ENCODE assay signal across 1 cellular context in the genomic region with DNA sequence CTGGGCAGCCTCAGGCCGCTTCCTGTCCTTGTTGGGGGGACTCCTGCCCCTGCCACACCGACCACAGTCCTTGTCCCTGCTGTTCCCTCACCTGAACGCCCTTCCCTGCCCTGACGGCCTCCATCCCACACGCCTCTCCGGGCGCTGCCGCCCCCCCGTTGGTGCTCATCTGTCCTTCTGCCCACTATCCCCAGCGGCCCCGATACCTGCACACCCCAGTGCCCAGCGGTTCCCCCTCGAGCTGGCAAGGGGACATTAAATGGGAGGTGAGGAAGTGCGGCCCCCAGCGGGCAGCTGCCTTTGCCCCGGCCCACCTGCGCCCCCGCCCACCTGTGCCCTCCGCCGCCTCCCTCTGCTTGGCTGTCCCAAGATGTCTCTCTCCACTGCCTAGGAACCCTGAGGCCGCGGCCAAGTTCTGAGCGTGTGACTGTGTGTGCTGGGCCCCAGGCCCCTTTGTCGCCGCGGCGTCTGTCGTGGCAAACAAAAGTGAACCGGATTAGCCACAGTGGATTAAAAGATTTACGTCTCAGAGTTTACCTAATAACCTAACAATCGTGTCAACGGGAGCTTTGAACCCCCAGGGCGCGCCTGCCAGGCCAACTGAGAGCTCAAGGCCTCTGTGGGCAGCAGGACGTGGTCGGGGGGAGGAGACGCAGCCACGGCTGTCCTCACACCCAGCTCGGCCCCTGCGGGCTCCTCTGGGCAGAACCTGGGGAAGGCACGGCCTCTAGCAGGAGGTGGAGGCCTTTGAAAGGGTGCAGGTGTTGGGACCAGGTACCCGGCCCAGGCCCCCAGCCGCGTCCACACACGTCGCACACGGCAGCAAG.
TF ChIP-seq lines count a peak whose summit lies in the region.

No MANE protein-coding gene starts in this region.

TF ChIP-seq in HepG2, 621 proteins besides CTCF, POLR2A, EP300 and RAD21 (continued from another document and continues in another):
- TF ChIP-seq PITX1 (CRISPR knock-in tag; IDR thresholded peaks at IDR 0.05) (peak; percentile 91), SMC3 (IDR thresholded peaks at IDR 0.05; ENCODE audit: low read length) (no peak), TCF12 (IDR thresholded peaks at IDR 0.05) (no peak), TCF12 (CRISPR knock-in tag; IDR thresholded peaks at IDR 0.05) (0 out of 2 replicates have a peak, but pooled peaks have one; percentile 15), RORA (CRISPR knock-in tag; IDR thresholded peaks at IDR 0.05) (no peak), ZNF280B (CRISPR knock-in tag; IDR thresholded peaks at IDR 0.05; ENCODE audit: borderline replicate concordance) (peak; percentile 55; the same call in 1 of the 2 replicates), TARDBP (CRISPR knock-in tag; IDR thresholded peaks at IDR 0.05) (0 out of 2 replicates have a peak, but pooled peaks have one; percentile 49), ZNF841 (CRISPR knock-in tag; IDR thresholded peaks at IDR 0.05; ENCODE audit: borderline replicate concordance) (no peak), HNRNPL (IDR thresholded peaks at IDR 0.05; ENCODE audit: low read depth, low read length) (peak; percentile 78; the same call in 1 of the 2 replicates), ZBTB1 (CRISPR knock-in tag; IDR thresholded peaks at IDR 0.05; ENCODE audit: borderline replicate concordance) (no peak), FOXP4 (CRISPR knock-in tag; IDR thresholded peaks at IDR 0.05) (peak; percentile 66), ZNF501 (CRISPR knock-in tag; IDR thresholded peaks at IDR 0.05) (no peak), TBX3 (IDR thresholded peaks at IDR 0.05; ENCODE audit: borderline replicate concordance) (no peak), ZSCAN9 (CRISPR knock-in tag; IDR thresholded peaks at IDR 0.05; ENCODE audit: borderline replicate concordance) (no peak), MAFF (IDR thresholded peaks at IDR 0.05; ENCODE audit: low read depth, low read length) (no peak), ZFYVE20 (CRISPR knock-in tag; IDR thresholded peaks at IDR 0.05; ENCODE audit: borderline replicate concordance, low read depth) (no peak), ZNF772 (CRISPR knock-in tag; IDR thresholded peaks at IDR 0.05) (0 out of 2 replicates have a peak, but pooled peaks have one; percentile 40), ZNF256 (CRISPR knock-in tag; conservative IDR thresholded peaks at IDR 0.05) (no peak), ZNF792 (CRISPR knock-in tag; IDR thresholded peaks at IDR 0.05) (no peak), FOXC1 (CRISPR knock-in tag; IDR thresholded peaks at IDR 0.05; ENCODE audit: borderline replicate concordance) (no peak), CBX5 (CRISPR knock-in tag; IDR thresholded peaks at IDR 0.05; ENCODE audit: borderline replicate concordance) (no peak), SP5 (CRISPR knock-in tag; IDR thresholded peaks at IDR 0.05; ENCODE audit: borderline replicate concordance, low read depth) (0 out of 2 replicates have a peak, but pooled peaks have one; percentile 11), BHLHE40 (IDR thresholded peaks at IDR 0.05; ENCODE audit: low read length) (no peak), SRY (CRISPR knock-in tag; IDR thresholded peaks at IDR 0.05) (peak; percentile 63; the same call in 1 of the 2 replicates), NR2F6 (IDR thresholded peaks at IDR 0.05) (no peak), NR2F6 (CRISPR knock-in tag; IDR thresholded peaks at IDR 0.05) (peak; percentile 59; the same call in 1 of the 2 replicates), ZNF33B (CRISPR knock-in tag; IDR thresholded peaks at IDR 0.05) (no peak), ZNF605 (CRISPR knock-in tag; IDR thresholded peaks at IDR 0.05) (no peak; the same call in 1 of the 2 replicates), E2F2 (CRISPR knock-in tag; IDR thresholded peaks at IDR 0.05; ENCODE audit: borderline replicate concordance) (no peak), ZFP41 (CRISPR knock-in tag; IDR thresholded peaks at IDR 0.05; ENCODE audit: borderline replicate concordance) (0 out of 2 replicates have a peak, but pooled peaks have one; percentile 67), KMT2A (CRISPR knock-in tag; IDR thresholded peaks at IDR 0.05) (no peak), ZNF160 (CRISPR knock-in tag; IDR thresholded peaks at IDR 0.05) (peak; percentile 46; the same call in 1 of the 2 replicates), SP140L (CRISPR knock-in tag; IDR thresholded peaks at IDR 0.05; ENCODE audit: borderline replicate concordance) (no peak), NFYC (CRISPR knock-in tag; IDR thresholded peaks at IDR 0.05) (no peak), TOPORS (CRISPR knock-in tag; IDR thresholded peaks at IDR 0.05) (no peak), NRL (CRISPR knock-in tag; IDR thresholded peaks at IDR 0.05; ENCODE audit: borderline replicate concordance) (no peak), ASH2L (IDR thresholded peaks at IDR 0.05; ENCODE audit: insufficient read length, low read depth, low read length) (no peak), EED (CRISPR knock-in tag; IDR thresholded peaks at IDR 0.05) (no peak), ZFAT (CRISPR knock-in tag; conservative IDR thresholded peaks at IDR 0.05) (no peak), HNRNPUL1 (IDR thresholded peaks at IDR 0.05; ENCODE audit: low read depth, low read length) (no peak), ZNF296 (CRISPR knock-in tag; conservative IDR thresholded peaks at IDR 0.05) (0 out of 2 replicates have a peak, but pooled peaks have one; percentile 47), HDAC2 (CRISPR knock-in tag; IDR thresholded peaks at IDR 0.05) (no peak; the same call in 1 of the 2 replicates), BCL6 (CRISPR knock-in tag; IDR thresholded peaks at IDR 0.05) (0 out of 2 replicates have a peak, but pooled peaks have one; percentile 8), ZNF564 (CRISPR knock-in tag; IDR thresholded peaks at IDR 0.05) (no peak), ZNF562 (CRISPR knock-in tag; IDR thresholded peaks at IDR 0.05; ENCODE audit: borderline replicate concordance) (no peak), KDM3A (CRISPR knock-in tag; IDR thresholded peaks at IDR 0.05; ENCODE audit: low read depth) (0 out of 2 replicates have a peak, but pooled peaks have one; percentile 24), SRSF1 (optimal IDR thresholded peaks at IDR 0.05; ENCODE audit: low read depth, low read length) (no peak), ZNF788 (CRISPR knock-in tag; IDR thresholded peaks at IDR 0.05; ENCODE audit: borderline replicate concordance) (0 out of 2 replicates have a peak, but pooled peaks have one; percentile 66), ZSCAN30 (CRISPR knock-in tag; IDR thresholded peaks at IDR 0.05) (no peak), ZFX (CRISPR knock-in tag; IDR thresholded peaks at IDR 0.05; ENCODE audit: low read depth) (peak; percentile 87), ZNF292 (CRISPR knock-in tag; IDR thresholded peaks at IDR 0.05; ENCODE audit: borderline replicate concordance, low read depth) (0 out of 2 replicates have a peak, but pooled peaks have one; percentile 19), TBP (CRISPR knock-in tag; IDR thresholded peaks at IDR 0.05) (no peak), ZNF878 (CRISPR knock-in tag; IDR thresholded peaks at IDR 0.05) (no peak), ZNF713 (CRISPR knock-in tag; IDR thresholded peaks at IDR 0.05) (no peak), SPEN (CRISPR knock-in tag; IDR thresholded peaks at IDR 0.05; ENCODE audit: low read depth) (peak; percentile 72), SRSF4 (IDR thresholded peaks at IDR 0.05; ENCODE audit: low read depth, low read length, poor library complexity, severe bottlenecking) (no peak), FOXJ3 (CRISPR knock-in tag; IDR thresholded peaks at IDR 0.05; ENCODE audit: borderline replicate concordance) (no peak)
- TF ChIP-seq, protein P1, sequence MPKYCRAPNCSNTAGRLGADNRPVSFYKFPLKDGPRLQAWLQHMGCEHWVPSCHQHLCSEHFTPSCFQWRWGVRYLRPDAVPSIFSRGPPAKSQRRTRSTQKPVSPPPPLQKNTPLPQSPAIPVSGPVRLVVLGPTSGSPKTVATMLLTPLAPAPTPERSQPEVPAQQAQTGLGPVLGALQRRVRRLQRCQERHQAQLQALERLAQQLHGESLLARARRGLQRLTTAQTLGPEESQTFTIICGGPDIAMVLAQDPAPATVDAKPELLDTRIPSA (CRISPR knock-in tag; IDR thresholded peaks at IDR 0.05; ENCODE audit: borderline replicate concordance), result no peak
- TF ChIP-seq, protein P2, sequence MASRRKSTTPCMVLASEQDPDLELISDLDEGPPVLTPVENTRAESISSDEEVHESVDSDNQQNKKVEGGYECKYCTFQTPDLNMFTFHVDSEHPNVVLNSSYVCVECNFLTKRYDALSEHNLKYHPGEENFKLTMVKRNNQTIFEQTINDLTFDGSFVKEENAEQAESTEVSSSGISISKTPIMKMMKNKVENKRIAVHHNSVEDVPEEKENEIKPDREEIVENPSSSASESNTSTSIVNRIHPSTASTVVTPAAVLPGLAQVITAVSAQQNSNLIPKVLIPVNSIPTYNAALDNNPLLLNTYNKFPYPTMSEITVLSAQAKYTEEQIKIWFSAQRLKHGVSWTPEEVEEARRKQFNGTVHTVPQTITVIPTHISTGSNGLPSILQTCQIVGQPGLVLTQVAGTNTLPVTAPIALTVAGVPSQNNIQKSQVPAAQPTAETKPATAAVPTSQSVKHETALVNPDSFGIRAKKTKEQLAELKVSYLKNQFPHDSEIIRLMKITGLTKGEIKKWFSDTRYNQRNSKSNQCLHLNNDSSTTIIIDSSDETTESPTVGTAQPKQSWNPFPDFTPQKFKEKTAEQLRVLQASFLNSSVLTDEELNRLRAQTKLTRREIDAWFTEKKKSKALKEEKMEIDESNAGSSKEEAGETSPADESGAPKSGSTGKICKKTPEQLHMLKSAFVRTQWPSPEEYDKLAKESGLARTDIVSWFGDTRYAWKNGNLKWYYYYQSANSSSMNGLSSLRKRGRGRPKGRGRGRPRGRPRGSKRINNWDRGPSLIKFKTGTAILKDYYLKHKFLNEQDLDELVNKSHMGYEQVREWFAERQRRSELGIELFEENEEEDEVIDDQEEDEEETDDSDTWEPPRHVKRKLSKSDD (CRISPR knock-in tag; IDR thresholded peaks at IDR 0.05; ENCODE audit: low read depth), result peak; percentile 89
- TF ChIP-seq, protein P3, sequence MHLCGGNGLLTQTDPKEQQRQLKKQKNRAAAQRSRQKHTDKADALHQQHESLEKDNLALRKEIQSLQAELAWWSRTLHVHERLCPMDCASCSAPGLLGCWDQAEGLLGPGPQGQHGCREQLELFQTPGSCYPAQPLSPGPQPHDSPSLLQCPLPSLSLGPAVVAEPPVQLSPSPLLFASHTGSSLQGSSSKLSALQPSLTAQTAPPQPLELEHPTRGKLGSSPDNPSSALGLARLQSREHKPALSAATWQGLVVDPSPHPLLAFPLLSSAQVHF (CRISPR knock-in tag; IDR thresholded peaks at IDR 0.05), result no peak
- TF ChIP-seq, protein P4, sequence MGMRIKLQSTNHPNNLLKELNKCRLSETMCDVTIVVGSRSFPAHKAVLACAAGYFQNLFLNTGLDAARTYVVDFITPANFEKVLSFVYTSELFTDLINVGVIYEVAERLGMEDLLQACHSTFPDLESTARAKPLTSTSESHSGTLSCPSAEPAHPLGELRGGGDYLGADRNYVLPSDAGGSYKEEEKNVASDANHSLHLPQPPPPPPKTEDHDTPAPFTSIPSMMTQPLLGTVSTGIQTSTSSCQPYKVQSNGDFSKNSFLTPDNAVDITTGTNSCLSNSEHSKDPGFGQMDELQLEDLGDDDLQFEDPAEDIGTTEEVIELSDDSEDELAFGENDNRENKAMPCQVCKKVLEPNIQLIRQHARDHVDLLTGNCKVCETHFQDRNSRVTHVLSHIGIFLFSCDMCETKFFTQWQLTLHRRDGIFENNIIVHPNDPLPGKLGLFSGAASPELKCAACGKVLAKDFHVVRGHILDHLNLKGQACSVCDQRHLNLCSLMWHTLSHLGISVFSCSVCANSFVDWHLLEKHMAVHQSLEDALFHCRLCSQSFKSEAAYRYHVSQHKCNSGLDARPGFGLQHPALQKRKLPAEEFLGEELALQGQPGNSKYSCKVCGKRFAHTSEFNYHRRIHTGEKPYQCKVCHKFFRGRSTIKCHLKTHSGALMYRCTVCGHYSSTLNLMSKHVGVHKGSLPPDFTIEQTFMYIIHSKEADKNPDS (CRISPR knock-in tag; IDR thresholded peaks at IDR 0.05), result peak; percentile 6; the same call in 1 of the 2 replicates
- TF ChIP-seq, protein P5, sequence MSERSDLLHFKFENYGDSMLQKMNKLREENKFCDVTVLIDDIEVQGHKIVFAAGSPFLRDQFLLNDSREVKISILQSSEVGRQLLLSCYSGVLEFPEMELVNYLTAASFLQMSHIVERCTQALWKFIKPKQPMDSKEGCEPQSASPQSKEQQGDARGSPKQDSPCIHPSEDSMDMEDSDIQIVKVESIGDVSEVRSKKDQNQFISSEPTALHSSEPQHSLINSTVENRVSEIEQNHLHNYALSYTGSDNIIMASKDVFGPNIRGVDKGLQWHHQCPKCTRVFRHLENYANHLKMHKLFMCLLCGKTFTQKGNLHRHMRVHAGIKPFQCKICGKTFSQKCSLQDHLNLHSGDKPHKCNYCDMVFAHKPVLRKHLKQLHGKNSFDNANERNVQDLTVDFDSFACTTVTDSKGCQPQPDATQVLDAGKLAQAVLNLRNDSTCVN (CRISPR knock-in tag; IDR thresholded peaks at IDR 0.05; ENCODE audit: borderline replicate concordance), result no peak
